ENCODE assay signal across 2 cellular contexts in the genomic region with DNA sequence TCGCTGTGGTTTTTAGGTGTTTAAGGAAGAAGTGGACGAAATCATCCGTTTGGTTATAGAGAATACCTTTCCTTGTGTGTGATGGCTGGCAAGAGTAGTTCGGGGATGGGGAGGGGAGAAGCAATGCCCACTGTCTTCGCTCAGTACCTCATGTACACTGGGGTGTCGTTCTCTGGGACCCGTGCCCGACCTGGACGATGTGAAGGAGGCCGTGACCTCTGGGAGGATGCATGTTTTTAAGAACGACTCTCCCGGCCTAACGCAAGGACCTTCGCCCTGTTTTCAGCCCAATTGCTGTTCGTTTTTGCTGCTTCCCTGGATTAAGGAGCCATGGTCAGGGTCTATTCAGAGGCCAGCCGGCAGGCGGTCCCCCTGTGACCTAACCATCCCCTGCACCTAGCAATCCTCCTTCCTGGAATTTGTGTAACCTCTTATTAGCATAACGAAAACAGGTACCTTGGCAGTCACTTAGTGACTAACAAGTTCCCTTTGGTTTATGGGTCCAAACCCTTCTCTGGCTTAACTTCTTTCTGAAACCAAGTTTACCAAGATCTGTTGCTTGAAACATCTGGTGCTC.
TF ChIP-seq lines count a peak whose summit lies in the region.

No MANE protein-coding gene starts in this region.

TF ChIP-seq in SK-N-SH, 30 proteins besides CTCF, POLR2A, EP300 and RAD21 (continued from another document):
- no peak for TF ChIP-seq FOXM1 (IDR thresholded peaks at IDR 0.05; ENCODE audit: low read depth)

TF ChIP-seq in SK-N-SH treated with all-trans-retinoic acid at 6 μM for 48 hours, 23 proteins besides CTCF, POLR2A, EP300 and RAD21:
- TF ChIP-seq, protein P1, sequence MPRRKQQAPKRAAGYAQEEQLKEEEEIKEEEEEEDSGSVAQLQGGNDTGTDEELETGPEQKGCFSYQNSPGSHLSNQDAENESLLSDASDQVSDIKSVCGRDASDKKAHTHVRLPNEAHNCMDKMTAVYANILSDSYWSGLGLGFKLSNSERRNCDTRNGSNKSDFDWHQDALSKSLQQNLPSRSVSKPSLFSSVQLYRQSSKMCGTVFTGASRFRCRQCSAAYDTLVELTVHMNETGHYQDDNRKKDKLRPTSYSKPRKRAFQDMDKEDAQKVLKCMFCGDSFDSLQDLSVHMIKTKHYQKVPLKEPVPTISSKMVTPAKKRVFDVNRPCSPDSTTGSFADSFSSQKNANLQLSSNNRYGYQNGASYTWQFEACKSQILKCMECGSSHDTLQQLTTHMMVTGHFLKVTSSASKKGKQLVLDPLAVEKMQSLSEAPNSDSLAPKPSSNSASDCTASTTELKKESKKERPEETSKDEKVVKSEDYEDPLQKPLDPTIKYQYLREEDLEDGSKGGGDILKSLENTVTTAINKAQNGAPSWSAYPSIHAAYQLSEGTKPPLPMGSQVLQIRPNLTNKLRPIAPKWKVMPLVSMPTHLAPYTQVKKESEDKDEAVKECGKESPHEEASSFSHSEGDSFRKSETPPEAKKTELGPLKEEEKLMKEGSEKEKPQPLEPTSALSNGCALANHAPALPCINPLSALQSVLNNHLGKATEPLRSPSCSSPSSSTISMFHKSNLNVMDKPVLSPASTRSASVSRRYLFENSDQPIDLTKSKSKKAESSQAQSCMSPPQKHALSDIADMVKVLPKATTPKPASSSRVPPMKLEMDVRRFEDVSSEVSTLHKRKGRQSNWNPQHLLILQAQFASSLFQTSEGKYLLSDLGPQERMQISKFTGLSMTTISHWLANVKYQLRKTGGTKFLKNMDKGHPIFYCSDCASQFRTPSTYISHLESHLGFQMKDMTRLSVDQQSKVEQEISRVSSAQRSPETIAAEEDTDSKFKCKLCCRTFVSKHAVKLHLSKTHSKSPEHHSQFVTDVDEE (CRISPR knock-in tag; IDR thresholded peaks at IDR 0.05) = no peak
- TF ChIP-seq ZNF70 (CRISPR knock-in tag; IDR thresholded peaks at IDR 0.05) = no peak
- TF ChIP-seq PPARA (CRISPR knock-in tag; IDR thresholded peaks at IDR 0.05; ENCODE audit: borderline replicate concordance) = no peak
